Comparison of ENCODE assay signal across 24 cellular contexts in the genomic region with DNA sequence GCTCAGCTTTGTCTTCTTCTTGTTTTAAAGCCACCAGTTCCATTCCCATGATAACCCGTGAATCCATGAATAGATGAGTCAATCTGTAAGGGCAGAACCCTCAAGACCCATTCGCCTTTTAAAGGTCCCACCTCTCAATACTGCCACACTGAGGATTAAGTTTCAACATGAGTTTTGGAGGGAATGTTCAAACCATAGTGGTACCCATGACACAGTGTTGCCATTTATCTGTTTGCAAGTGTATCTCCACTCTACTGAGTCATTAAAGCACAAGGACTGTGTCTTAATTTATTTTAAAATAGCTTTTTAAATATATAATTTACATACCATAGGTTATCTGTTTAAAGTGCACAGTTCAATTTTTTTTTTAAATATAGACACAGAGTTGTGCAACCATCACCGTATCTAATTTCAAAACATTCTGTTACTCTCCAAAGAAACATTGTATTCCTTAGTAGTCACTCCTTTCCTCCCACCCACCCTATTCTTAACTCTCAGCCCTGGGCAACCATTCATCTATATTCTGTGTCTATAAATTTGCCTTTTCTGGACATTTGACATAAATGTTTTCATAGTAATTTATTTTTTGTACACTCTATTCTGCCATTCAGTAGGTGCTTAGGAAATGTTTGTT. TPM values are rescaled to one million over a fixed set of nuclear protein-coding genes. Genes with fewer than 3 reads are reported as not detected.
DNase-seq lines count a peak whose midpoint lies in the region; ATAC-seq, FAIRE-seq and TF ChIP-seq lines count a peak whose summit lies in the region.
"Had no signal": no experiment of that assay in that cellular context is flagged by ENCODE, and none has a peak within 500 bp of the region (broad histone marks: within the 10 kb centered on the region; RNA-seq: fewer than 3 reads in every experiment).

No MANE protein-coding gene starts in this region.

- ATAC-seq in K562 (no peak), GM19395 (IDR thresholded peaks at IDR 0.05; ENCODE audit: unreplicated experiment) (no peak)
- ATAC-seq: lower lobe of right lung, natural killer cell had no signal

- FAIRE-seq in K562 (lab: Jason Lieb, UNC) = no peak
- FAIRE-seq: TTC549 had no signal

- no peaks in the 10 kb centered on the region for H3K36me3 ChIP-seq in ACC112 (ENCODE audit: insufficient read depth, low read length)
- no peaks in the 10 kb centered on the region for H3K36me3 ChIP-seq in K562 (ENCODE audit: control insufficient read depth, insufficient read depth, low read length)
- H3K36me3 ChIP-seq: lower lobe of right lung, prostate gland, vagina had no signal

- TF ChIP-seq CTCF in K562 (IDR thresholded peaks at IDR 0.05 in 2 of 3, conservative IDR thresholded peaks at IDR 0.05 in 1 of 3; ENCODE audit: insufficient read depth in 2 of 3, low read depth in 1 of 3, low read length in 3 of 3) = no peak

- H3K27ac ChIP-seq in ACC112 (ENCODE audit: low read depth, low read length) (peak overlapping the region; percentile 94), K562 (ENCODE audit: extremely low read depth, low read depth, low read length) (no peak overlapping the region), substantia nigra (ENCODE audit: low read depth, low read length, poor library complexity, severe bottlenecking) (no peak overlapping the region)
- H3K27ac ChIP-seq: lower lobe of right lung, prostate gland, vagina had no signal

- H3K9ac ChIP-seq in K562 (ENCODE audit: insufficient read depth in 1 of 2, low read depth in 2 of 2, low read length in 2 of 2) = no peak overlapping the region
- H3K9ac ChIP-seq: SK-N-SH had no signal

- no peaks in the 10 kb centered on the region for H3K9me1 ChIP-seq in K562 (ENCODE audit: control insufficient read depth, insufficient read depth, low read length)

- H3K4me2 ChIP-seq in K562 (ENCODE audit: insufficient read depth, low read length) = no peak overlapping the region
- H3K4me2 ChIP-seq: SK-N-SH had no signal

- H4K20me1 ChIP-seq in K562 (replicated peaks; ENCODE audit: control insufficient read depth, insufficient read depth, low read length) = no peaks in the 10 kb centered on the region

- H3K4me1 ChIP-seq in ACC112 (ENCODE audit: control insufficient read depth, insufficient read depth, low read length, unreplicated experiment) (peaks cover 73% of the 10 kb centered on the region), K562 (replicated peaks in 1 of 2; ENCODE audit: control insufficient read depth in 2 of 2, insufficient read depth in 2 of 2, low read length in 2 of 2) (peaks cover 0 to 12% of the 10 kb centered on the region in 2 experiments; a peak in 4 of 5 replicates)
- H3K4me1 ChIP-seq: Caco-2, prostate gland had no signal

- H2AFZ ChIP-seq in ACC112 (ENCODE audit: low read length, unreplicated experiment) = no peak overlapping the region
- H2AFZ ChIP-seq in K562 (ENCODE audit: low read depth, low read length) = no peak overlapping the region

- TF ChIP-seq POLR2A in K562 (conservative IDR thresholded peaks at IDR 0.05) = no peak

- no peak for TF ChIP-seq EP300 in Ishikawa (IDR thresholded peaks at IDR 0.05; ENCODE audit: borderline replicate concordance)
- TF ChIP-seq EP300 in K562 (IDR thresholded peaks at IDR 0.05; ENCODE audit: low read length) = no peak

- CTCF ChIA-PET in K562 (lab: Yijun Ruan, JAX; ENCODE audit: low intra/inter-chr PET ratio) = interaction anchor here (1.4 kb wide), 1 partner anchor 20 kb away, joined by 5 read pairs; no protein-coding TSS in a partner anchor

- no peaks in the 10 kb centered on the region for H3K79me2 ChIP-seq in ACC112 (ENCODE audit: control insufficient read depth, insufficient read depth, low read length, unreplicated experiment)
- no peaks in the 10 kb centered on the region for H3K79me2 ChIP-seq in K562 (ENCODE audit: control insufficient read depth, insufficient read depth, low read length)

- no peaks in the 10 kb centered on the region for H3K9me3 ChIP-seq in K562 (replicated peaks; ENCODE audit: control insufficient read depth, insufficient read depth, low read depth, low read length)
- H3K9me3 ChIP-seq: Caco-2, lower lobe of right lung, prostate gland, SK-N-SH, vagina had no signal

- DNase-seq in K562 (ENCODE audit: extremely low read depth in 1 of 4, low spot score in 3 of 4) (no peak), iris pigment epithelial cell (ENCODE audit: low read depth) (peak; percentile 79), substantia nigra (lab: John Stamatoyannopoulos, UW) (no peak), NCI-H187 (lab: John Stamatoyannopoulos, UW) (no peak), hippocampal formation (lab: John Stamatoyannopoulos, UW) (no peak)
- DNase-seq: activated T-cell treated with anti-CD3 and anti-CD28 coated beads, Interleukin-2, amount 50 U/mL, for 1 hour; Caco-2; effector CD8-positive, alpha-beta T cell; GF-D8; lower lobe of right lung; natural killer cell; NCI-H1694; NCI-H510A treated with DMSO at 0.1 percent for 48 hours; SK-N-SH had no signal

- in situ Hi-C loops in K562 (cut with MboI) = no loop called here

- no peak overlapping the region; the same call in 1 of the 2 replicates for H3K4me3 ChIP-seq in ACC112 (ENCODE audit: low read depth, low read length)
- H3K4me3 ChIP-seq in K562 = no peak overlapping the region
- H3K4me3 ChIP-seq: lower lobe of right lung, prostate gland, vagina had no signal

- H3K27me3 ChIP-seq in ACC112 (ENCODE audit: insufficient read depth, low read length) (no peaks in the 10 kb centered on the region), K562 (ENCODE audit: control insufficient read depth in 2 of 2, insufficient read depth in 2 of 2, low read length in 2 of 2) (peaks cover 41 to 49% of the 10 kb centered on the region in 2 experiments)
- H3K27me3 ChIP-seq: vagina had no signal

- intact Hi-C loops in K562 (cut with micrococcal nuclease) = no loop called here

- WGBS in K562 (ENCODE audit: insufficient coverage, low coverage, missing lambda C conversion rate) = 5% methylated on average over 3 of the region's 3 CpGs

- POLR2A ChIA-PET in K562 (lab: Yijun Ruan, JAX) = interaction anchor here (1.5 kb wide), 1 partner anchor 8 kb away, joined by 6 read pairs; no protein-coding TSS in a partner anchor

- no TSS peak for BruUV-seq in K562 (replicated peaks; lab: Mats Ljungman, UMichigan)

- TF ChIP-seq RAD21 in Ishikawa (IDR thresholded peaks at IDR 0.05; ENCODE audit: low read depth) (no peak), K562 (CRISPR knock-in tag; conservative IDR thresholded peaks at IDR 0.05 in 1 of 2, IDR thresholded peaks at IDR 0.05 in 1 of 2) (no peak)

RNA-seq across cellular contexts. Expression of a gene that starts 4.8 kb away (rescaled TPM):
- total RNA-seq in K562 (2011; cell fraction: chromatin; rRNA removed; ENCODE audit: low replicate concordance) = not detected in 2 replicates
- not detected in 2 replicates for total RNA-seq in K562 (2011; cell fraction: nucleolus; rRNA removed)
- not detected in 2 replicates for total RNA-seq in K562 (2011; cell fraction: nucleoplasm; rRNA removed)
- total RNA-seq in K562 (2014; rRNA removed) = not detected in 2 replicates
- total RNA-seq in K562 (2014; rRNA removed; fragmentation: Illumina TruSeq; extraction: Trizol) = not detected in 2 replicates
- not detected in 2 replicates for total RNA-seq in K562 (2015; rRNA removed; fragmentation: Illumina TruSeq; extraction: Trizol)
- total RNA-seq in K562 (2021) = not detected in 2 replicates
- not detected in 2 replicates for polyA plus RNA-seq in K562 (2011; rRNA removed)
- polyA plus RNA-seq in K562 (2011; cell fraction: cytosol; rRNA removed) = 0.04 and 0.06 TPM in 2 replicates
- polyA plus RNA-seq in K562 (2011; cell fraction: nucleus; rRNA removed) = 0.07 TPM in 1 of 2 replicates, not detected in the other
- 0.04 and 0.22 TPM in 2 replicates for polyA plus RNA-seq in K562 (2012)
- polyA plus RNA-seq in K562 (2014; fragmentation: Illumina TruSeq; extraction: Trizol) = not detected in 2 replicates
- polyA plus RNA-seq in K562 (2014; fragmentation: Nextera tagmentation; extraction: Ambion mirVana) = under 1 TPM in 1 of 2 experiments, not detected in 1; 0.04 TPM
- polyA plus RNA-seq in K562 (2014; rRNA removed) = 0.19 TPM in 1 of 2 replicates, not detected in the other
- polyA minus RNA-seq in K562 (2011; rRNA and poly(A)+ RNA removed) = not detected in 2 replicates
- not detected in 2 replicates for polyA minus RNA-seq in K562 (2011; cell fraction: cytosol; rRNA and poly(A)+ RNA removed)
- polyA minus RNA-seq in K562 (2011; cell fraction: nucleus; rRNA and poly(A)+ RNA removed) = not detected in 2 replicates
- total RNA-seq: Caco-2, cardiac septum, glomerular endothelial cell, lower lobe of right lung, natural killer cell, OCI-LY7, prostate gland had no signal

RNA-seq across cellular contexts. Expression of a gene that starts 27.0 kb away (rescaled TPM):
- total RNA-seq in K562 (2011; cell fraction: chromatin; rRNA removed; ENCODE audit: low replicate concordance) = not detected in 2 replicates
- total RNA-seq in K562 (2011; cell fraction: nucleolus; rRNA removed) = not detected in 2 replicates
- total RNA-seq in K562 (2011; cell fraction: nucleoplasm; rRNA removed) = not detected in 2 replicates
- total RNA-seq in K562 (2014; rRNA removed) (not detected in 2 replicates), K562 (2014; rRNA removed; fragmentation: Illumina TruSeq; extraction: Trizol) (not detected in 2 replicates), K562 (2015; rRNA removed; fragmentation: Illumina TruSeq; extraction: Trizol) (not detected in 2 replicates), K562 (2021) (not detected in 2 replicates)
- polyA plus RNA-seq in K562 (2011; rRNA removed) (not detected in 2 replicates), K562 (2014; fragmentation: Illumina TruSeq; extraction: Trizol) (not detected in 2 replicates), K562 (2014; fragmentation: Nextera tagmentation; extraction: Ambion mirVana) (not detected), K562 (2014; rRNA removed) (not detected in 2 replicates)
- polyA plus RNA-seq in K562 (2011; cell fraction: cytosol; rRNA removed) = not detected in 2 replicates
- polyA plus RNA-seq in K562 (2011; cell fraction: nucleus; rRNA removed) = not detected in 2 replicates
- polyA plus RNA-seq in K562 (2012) = not detected in 2 replicates
- not detected in 2 replicates for polyA minus RNA-seq in K562 (2011; rRNA and poly(A)+ RNA removed)
- not detected in 2 replicates for polyA minus RNA-seq in K562 (2011; cell fraction: cytosol; rRNA and poly(A)+ RNA removed)
- not detected in 2 replicates for polyA minus RNA-seq in K562 (2011; cell fraction: nucleus; rRNA and poly(A)+ RNA removed)
- total RNA-seq: Caco-2, cardiac septum, glomerular endothelial cell, H4, lower lobe of right lung, natural killer cell, OCI-LY7, prostate gland, vagina had no signal
- polyA plus RNA-seq: SK-N-SH had no signal

RNA-seq across cellular contexts. Expression of a gene that starts 29.3 kb away (rescaled TPM):
- not detected in 2 replicates for total RNA-seq in K562 (2011; cell fraction: chromatin; rRNA removed; ENCODE audit: low replicate concordance)
- total RNA-seq in K562 (2011; cell fraction: nucleolus; rRNA removed) = not detected in 2 replicates
- total RNA-seq in K562 (2011; cell fraction: nucleoplasm; rRNA removed) = not detected in 2 replicates
- total RNA-seq in K562 (2014; rRNA removed) (not detected in 2 replicates), K562 (2014; rRNA removed; fragmentation: Illumina TruSeq; extraction: Trizol) (not detected in 2 replicates), K562 (2015; rRNA removed; fragmentation: Illumina TruSeq; extraction: Trizol) (0.11 TPM in 1 of 2 replicates, not detected in the other), K562 (2021) (0.54 and 0.82 TPM in 2 replicates)
- polyA plus RNA-seq in K562 (2011; rRNA removed) (not detected in 2 replicates), K562 (2014; fragmentation: Illumina TruSeq; extraction: Trizol) (0.30 and 0.32 TPM in 2 replicates), K562 (2014; fragmentation: Nextera tagmentation; extraction: Ambion mirVana) (under 1 TPM in 1 of 2 experiments, not detected in 1; 0.11 TPM), K562 (2014; rRNA removed) (not detected in 2 replicates)
- polyA plus RNA-seq in K562 (2011; cell fraction: cytosol; rRNA removed) = 0.22 and 0.28 TPM in 2 replicates
- polyA plus RNA-seq in K562 (2011; cell fraction: nucleus; rRNA removed) = 0.25 and 0.26 TPM in 2 replicates
- 0.16 and 0.55 TPM in 2 replicates for polyA plus RNA-seq in K562 (2012)
- polyA minus RNA-seq in K562 (2011; rRNA and poly(A)+ RNA removed) = 0.32 TPM in 1 of 2 replicates, not detected in the other
- polyA minus RNA-seq in K562 (2011; cell fraction: cytosol; rRNA and poly(A)+ RNA removed) = not detected in 2 replicates
- polyA minus RNA-seq in K562 (2011; cell fraction: nucleus; rRNA and poly(A)+ RNA removed) = not detected in 2 replicates
- total RNA-seq: Caco-2 had no signal

RNA-seq across cellular contexts. Expression of a gene that starts 53.8 kb away (rescaled TPM):
- total RNA-seq in K562 (2011; cell fraction: chromatin; rRNA removed; ENCODE audit: low replicate concordance) = not detected in 2 replicates
- not detected in 2 replicates for total RNA-seq in K562 (2011; cell fraction: nucleolus; rRNA removed)
- total RNA-seq in K562 (2011; cell fraction: nucleoplasm; rRNA removed) = not detected in 2 replicates
- total RNA-seq in K562 (2014; rRNA removed) (0.05 TPM in 1 of 2 replicates, not detected in the other), K562 (2014; rRNA removed; fragmentation: Illumina TruSeq; extraction: Trizol) (not detected in 2 replicates), K562 (2015; rRNA removed; fragmentation: Illumina TruSeq; extraction: Trizol) (0.04 TPM in 1 of 2 replicates, not detected in the other), K562 (2021) (1.5 and 2.7 TPM in 2 replicates)
- polyA plus RNA-seq in K562 (2011; rRNA removed) (not detected in 2 replicates), K562 (2014; fragmentation: Illumina TruSeq; extraction: Trizol) (0.03 TPM in 1 of 2 replicates, not detected in the other), K562 (2014; fragmentation: Nextera tagmentation; extraction: Ambion mirVana) (under 1 TPM; 0.01 to 0.03 TPM), K562 (2014; rRNA removed) (not detected in 2 replicates)
- 0.01 TPM in 1 of 2 replicates, not detected in the other for polyA plus RNA-seq in K562 (2011; cell fraction: cytosol; rRNA removed)
- polyA plus RNA-seq in K562 (2011; cell fraction: nucleus; rRNA removed) = not detected in 2 replicates
- 0.05 and 0.10 TPM in 2 replicates for polyA plus RNA-seq in K562 (2012)
- polyA minus RNA-seq in K562 (2011; rRNA and poly(A)+ RNA removed) = not detected in 2 replicates
- polyA minus RNA-seq in K562 (2011; cell fraction: cytosol; rRNA and poly(A)+ RNA removed) = not detected in 2 replicates
- polyA minus RNA-seq in K562 (2011; cell fraction: nucleus; rRNA and poly(A)+ RNA removed) = not detected in 2 replicates
- total RNA-seq: Caco-2, glomerular endothelial cell, H4 had no signal
- polyA plus RNA-seq: SK-N-SH had no signal
